Comparison of ENCODE assay signal across 14 cellular contexts in genomic region chr10:102314801-102315200, GRCh38.
DNase-seq lines count a peak whose midpoint lies in the region; ATAC-seq and TF ChIP-seq lines count a peak whose summit lies in the region.
"Had no signal": no experiment of that assay in that cellular context is flagged by ENCODE, and none has a peak within 500 bp of the region (broad histone marks: within the 10 kb centered on the region; RNA-seq: fewer than 3 reads in every experiment).

No MANE protein-coding gene starts in this region.

- no peak overlapping the region for H3K4me3 Mint-ChIP-seq in activated naive CD8-positive, alpha-beta T cell treated with anti-CD3 and anti-CD28 coated beads, Interleukin-2, amount 50 U/mL, for 24 hours
- H3K4me3 Mint-ChIP-seq in activated naive CD8-positive, alpha-beta T cell treated with anti-CD3 and anti-CD28 coated beads for 36 hours: no peak overlapping the region
- no peak overlapping the region for H3K4me3 Mint-ChIP-seq in activated T-helper 17 cell treated with anti-CD3 and anti-CD28 coated beads, Interleukin-2, amount 50 U/mL, for 72 hours
- H3K4me3 Mint-ChIP-seq in memory B cell: no peak overlapping the region
- H3K4me3 Mint-ChIP-seq: CD14-positive monocyte; CD8-positive, alpha-beta memory T cell; HFFc6 had no signal

- no peaks in the 10 kb centered on the region for H3K9me3 Mint-ChIP-seq in activated naive CD8-positive, alpha-beta T cell treated with anti-CD3 and anti-CD28 coated beads, Interleukin-2, amount 50 U/mL, for 24 hours
- H3K9me3 Mint-ChIP-seq in activated naive CD8-positive, alpha-beta T cell treated with anti-CD3 and anti-CD28 coated beads for 36 hours: no peaks in the 10 kb centered on the region
- H3K9me3 Mint-ChIP-seq in activated T-helper 17 cell treated with anti-CD3 and anti-CD28 coated beads, Interleukin-2, amount 50 U/mL, for 72 hours: no peaks in the 10 kb centered on the region
- no peaks in the 10 kb centered on the region for H3K9me3 Mint-ChIP-seq in memory B cell
- H3K9me3 Mint-ChIP-seq: CD14-positive monocyte; CD8-positive, alpha-beta memory T cell; HFFc6 had no signal

- H3K4me3 ChIP-seq in HAP-1 (no peak overlapping the region), BE2C (ENCODE audit: low read depth, low read length) (no peak overlapping the region)

- no peaks in the 10 kb centered on the region for H3K9me3 ChIP-seq in HAP-1
- no peaks in the 10 kb centered on the region; the same call in 1 of the 2 replicates for H3K9me3 ChIP-seq in BE2C
- H3K9me3 ChIP-seq: Caco-2 had no signal

- in situ Hi-C loops in HAP-1 (cut with MboI; ENCODE audit: low sequenced_read_pairs): no loop called here

- TF ChIP-seq CTCF in BE2C (IDR thresholded peaks at IDR 0.05; ENCODE audit: low read depth, low read length): no peak

- peaks cover 40% of the 10 kb centered on the region for H3K4me1 Mint-ChIP-seq in activated naive CD8-positive, alpha-beta T cell treated with anti-CD3 and anti-CD28 coated beads, Interleukin-2, amount 50 U/mL, for 24 hours
- H3K4me1 Mint-ChIP-seq in activated naive CD8-positive, alpha-beta T cell treated with anti-CD3 and anti-CD28 coated beads for 36 hours: peaks cover 38% of the 10 kb centered on the region
- H3K4me1 Mint-ChIP-seq in activated T-helper 17 cell treated with anti-CD3 and anti-CD28 coated beads, Interleukin-2, amount 50 U/mL, for 72 hours: peaks cover 36% of the 10 kb centered on the region
- H3K4me1 Mint-ChIP-seq in memory B cell: peaks cover 16% of the 10 kb centered on the region
- H3K4me1 Mint-ChIP-seq: CD14-positive monocyte had no signal

- H3K36me3 ChIP-seq in HAP-1 (replicated peaks) (peaks cover 7% of the 10 kb centered on the region), BE2C (no peaks in the 10 kb centered on the region; the same call in 1 of the 2 replicates)

- no peak for DNase-seq in activated naive CD8-positive, alpha-beta T cell treated with anti-CD3 and anti-CD28 coated beads, Interleukin-2, amount 50 U/mL, for 24 hours
- no peak for DNase-seq in activated naive CD8-positive, alpha-beta T cell treated with anti-CD3 and anti-CD28 coated beads for 36 hours
- DNase-seq in memory B cell (ENCODE audit: low spot score in 2 of 2) (no peak), HAP-1 (ENCODE audit: low spot score in 2 of 2) (no peak), BE2C (no peak)
- DNase-seq in activated CD4-positive, alpha-beta T cell treated with anti-CD3 and anti-CD28 coated beads, Interleukin-2, amount 50 U/mL, for 48 hours: no peak
- DNase-seq: Caco-2; CD8-positive, alpha-beta memory T cell; DMS79; GOT3; HCEC 1CT; HFFc6 had no signal

- no peaks in the 10 kb centered on the region for H3K27me3 Mint-ChIP-seq in activated naive CD8-positive, alpha-beta T cell treated with anti-CD3 and anti-CD28 coated beads, Interleukin-2, amount 50 U/mL, for 24 hours
- H3K27me3 Mint-ChIP-seq in activated naive CD8-positive, alpha-beta T cell treated with anti-CD3 and anti-CD28 coated beads for 36 hours: no peaks in the 10 kb centered on the region
- H3K27me3 Mint-ChIP-seq in activated T-helper 17 cell treated with anti-CD3 and anti-CD28 coated beads, Interleukin-2, amount 50 U/mL, for 72 hours: no peaks in the 10 kb centered on the region
- no peaks in the 10 kb centered on the region for H3K27me3 Mint-ChIP-seq in memory B cell
- H3K27me3 Mint-ChIP-seq: CD8-positive, alpha-beta memory T cell had no signal

- peak overlapping the region; percentile 4 for H3K27ac Mint-ChIP-seq in activated naive CD8-positive, alpha-beta T cell treated with anti-CD3 and anti-CD28 coated beads, Interleukin-2, amount 50 U/mL, for 24 hours
- H3K27ac Mint-ChIP-seq in activated naive CD8-positive, alpha-beta T cell treated with anti-CD3 and anti-CD28 coated beads for 36 hours: no peak overlapping the region
- peak overlapping the region; percentile 81 for H3K27ac Mint-ChIP-seq in activated T-helper 17 cell treated with anti-CD3 and anti-CD28 coated beads, Interleukin-2, amount 50 U/mL, for 72 hours
- peak overlapping the region; percentile 25 for H3K27ac Mint-ChIP-seq in memory B cell
- H3K27ac Mint-ChIP-seq: CD14-positive monocyte, HFFc6 had no signal

- no peak for ATAC-seq in activated naive CD8-positive, alpha-beta T cell treated with anti-CD3 and anti-CD28 coated beads, Interleukin-2, amount 50 U/mL, for 24 hours
- ATAC-seq in activated T-helper 17 cell treated with anti-CD3 and anti-CD28 coated beads, Interleukin-2, amount 50 U/mL, for 72 hours (replicated peaks): no peak
- no peak for ATAC-seq in memory B cell (ENCODE audit: low read depth)

- H3K36me3 Mint-ChIP-seq in activated naive CD8-positive, alpha-beta T cell treated with anti-CD3 and anti-CD28 coated beads, Interleukin-2, amount 50 U/mL, for 24 hours (ENCODE audit: low read depth): peaks cover 4% of the 10 kb centered on the region
- H3K36me3 Mint-ChIP-seq in activated naive CD8-positive, alpha-beta T cell treated with anti-CD3 and anti-CD28 coated beads for 36 hours: peaks cover 2% of the 10 kb centered on the region
- H3K36me3 Mint-ChIP-seq in activated T-helper 17 cell treated with anti-CD3 and anti-CD28 coated beads, Interleukin-2, amount 50 U/mL, for 72 hours (ENCODE audit: low read depth): peaks cover 7% of the 10 kb centered on the region
- peaks cover 9% of the 10 kb centered on the region for H3K36me3 Mint-ChIP-seq in memory B cell

- H3K27me3 ChIP-seq in HAP-1 (ENCODE audit: low read depth) (no peaks in the 10 kb centered on the region), BE2C (no peaks in the 10 kb centered on the region)

- H3K4me1 ChIP-seq in HAP-1: peaks cover 39% of the 10 kb centered on the region
- H3K4me1 ChIP-seq in BE2C: no peaks in the 10 kb centered on the region
